11 cellular contexts compared by ENCODE assay signal in the genomic region with DNA sequence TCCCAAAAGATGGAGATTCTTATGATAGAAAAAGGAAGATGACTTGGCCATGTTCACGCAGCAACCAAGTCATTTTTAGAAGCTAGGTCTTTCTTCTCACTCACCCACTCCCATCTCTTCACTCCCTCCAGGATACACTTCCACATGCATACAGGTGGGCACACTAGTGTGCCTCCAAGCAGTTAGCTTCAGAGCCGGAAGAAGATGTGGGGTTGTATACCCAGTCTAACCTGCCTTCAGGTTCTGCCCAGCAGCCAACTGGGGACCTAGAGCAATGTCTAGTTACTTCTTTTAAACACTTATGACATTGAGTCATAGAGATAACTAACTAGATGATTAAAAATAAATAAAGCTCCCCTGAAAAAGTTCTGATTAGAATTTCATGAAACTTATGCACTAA. TPM values are rescaled to one million over a fixed set of nuclear protein-coding genes. Genes with fewer than 3 reads are reported as not detected.
DNase-seq lines count a peak whose midpoint lies in the region; ATAC-seq and TF ChIP-seq lines count a peak whose summit lies in the region.
"Had no signal": no experiment of that assay in that cellular context is flagged by ENCODE, and none has a peak within 500 bp of the region (broad histone marks: within the 10 kb centered on the region; RNA-seq: fewer than 3 reads in every experiment).

No MANE protein-coding gene starts in this region.

- ATAC-seq in HG02973 (IDR thresholded peaks at IDR 0.05; ENCODE audit: unreplicated experiment): no peak

- H3K9me3 ChIP-seq in vagina: no peaks in the 10 kb centered on the region
- H3K9me3 ChIP-seq: right lobe of liver had no signal

- peaks cover 20% of the 10 kb centered on the region for H3K9me3 Mint-ChIP-seq in T-helper 1 cell treated with Interleukin-12 subunit alpha and Interleukin-12 subunit beta and Interleukin-4 antibody, amounts not matched to agents 30 μg/mL and 1 μg/mL, for 36 hours

- H3K4me1 ChIP-seq in vagina: peaks cover 30% of the 10 kb centered on the region

- H3K27me3 Mint-ChIP-seq in T-helper 1 cell treated with Interleukin-12 subunit alpha and Interleukin-12 subunit beta and Interleukin-4 antibody, amounts not matched to agents 30 μg/mL and 1 μg/mL, for 36 hours (ENCODE audit: low read depth): no peaks in the 10 kb centered on the region

- H3K36me3 Mint-ChIP-seq in T-helper 1 cell treated with Interleukin-12 subunit alpha and Interleukin-12 subunit beta and Interleukin-4 antibody, amounts not matched to agents 30 μg/mL and 1 μg/mL, for 36 hours (ENCODE audit: low read depth): peaks cover 47% of the 10 kb centered on the region

- H3K27ac Mint-ChIP-seq in T-helper 1 cell treated with Interleukin-12 subunit alpha and Interleukin-12 subunit beta and Interleukin-4 antibody, amounts not matched to agents 30 μg/mL and 1 μg/mL, for 36 hours: peak overlapping the region; percentile 94

- DNase-seq in stimulated activated CD4-positive, alpha-beta T cell treated with anti-CD3 and anti-CD28 coated beads, Interleukin-4, amount 100 ng/mL, for 24 hours: peak; percentile 25
- no peak for DNase-seq in stimulated activated CD4-positive, alpha-beta T cell treated with anti-CD3 and anti-CD28 coated beads, Interleukin-4, amount 100 ng/mL, for 4 hours
- peak; percentile 62 for DNase-seq in kidney tubule cell (ENCODE audit: low spot score)
- no peak for DNase-seq in vagina (ENCODE audit: extremely low spot score in 2 of 2)
- DNase-seq in SIG-M5 (lab: John Stamatoyannopoulos, UW): no peak
- DNase-seq in NCI-H128 (lab: John Stamatoyannopoulos, UW; ENCODE audit: unreplicated experiment): no peak
- DNase-seq: head of caudate nucleus, right lobe of liver had no signal

- H3K4me3 ChIP-seq in vagina: no peak overlapping the region
- H3K4me3 ChIP-seq: right lobe of liver had no signal

- TF ChIP-seq POLR2A in vagina (IDR thresholded peaks at IDR 0.05): no peak

- H3K27ac ChIP-seq in vagina: peak overlapping the region; percentile 50
- H3K27ac ChIP-seq: C4-2B, right lobe of liver had no signal

- peaks cover 51% of the 10 kb centered on the region for H3K4me1 Mint-ChIP-seq in T-helper 1 cell treated with Interleukin-12 subunit alpha and Interleukin-12 subunit beta and Interleukin-4 antibody, amounts not matched to agents 30 μg/mL and 1 μg/mL, for 36 hours (ENCODE audit: low read depth)

- no peaks in the 10 kb centered on the region for H3K36me3 ChIP-seq in vagina
- H3K36me3 ChIP-seq: right lobe of liver had no signal

- no peak for TF ChIP-seq CTCF in vagina (IDR thresholded peaks at IDR 0.05)

- H3K27me3 ChIP-seq in vagina: no peaks in the 10 kb centered on the region
- H3K27me3 ChIP-seq: right lobe of liver had no signal

- H3K4me3 Mint-ChIP-seq in T-helper 1 cell treated with Interleukin-12 subunit alpha and Interleukin-12 subunit beta and Interleukin-4 antibody, amounts not matched to agents 30 μg/mL and 1 μg/mL, for 36 hours: peak overlapping the region; percentile 98

- intact Hi-C loops in vagina (cut with DNase I): no loop called here

RNA-seq across cellular contexts. Expression of gene TANK, which starts 21.8 kb away (rescaled TPM):
- total RNA-seq in vagina: 94.0 TPM

Comparison
In these comparisons a context has a peak if more than half of its experiments do, and no peak if none do; other contexts are left out.
1. DNase-seq: peak in stimulated activated CD4-positive, alpha-beta T cell treated with anti-CD3 and anti-CD28 coated beads, Interleukin-4, amount 100 ng/mL, for 24 hours (single experiment) and kidney tubule cell (single experiment); none in stimulated activated CD4-positive, alpha-beta T cell treated with anti-CD3 and anti-CD28 coated beads, Interleukin-4, amount 100 ng/mL, for 4 hours (0 of 2), vagina (0 of 2), SIG-M5 (single experiment) and NCI-H128 (single experiment).